Comparison of ENCODE assay signal across 23 cellular contexts in the genomic region with DNA sequence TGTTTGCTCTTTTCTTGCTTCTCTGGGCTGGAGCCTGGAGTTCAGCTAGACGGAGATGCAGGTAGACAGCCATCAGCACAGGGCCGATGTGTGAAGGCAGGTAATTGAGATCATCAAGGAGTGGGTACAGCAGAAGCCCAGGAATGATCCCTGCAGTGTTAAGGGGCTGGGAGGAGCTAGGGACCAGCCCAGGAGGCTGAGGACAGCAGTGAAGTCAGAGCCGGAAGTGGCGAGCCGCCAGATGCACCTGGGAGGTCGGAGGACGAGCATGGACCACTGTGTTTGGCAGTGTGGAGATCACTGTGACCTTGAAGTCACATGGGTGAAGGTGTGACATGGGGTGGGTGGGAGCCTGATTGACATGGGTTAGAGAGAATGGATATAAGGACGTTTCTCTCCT.
"Had no signal": no experiment of that assay in that cellular context is flagged by ENCODE, and none has a peak within 500 bp of the region (broad histone marks: within the 10 kb centered on the region; RNA-seq: fewer than 3 reads in every experiment).

No MANE protein-coding gene starts in this region.

- H3K4me3 ChIP-seq: adrenal gland, ascending aorta, coronary artery, esophagus muscularis mucosa, hepatocyte, left lung, right lobe of liver, skin epidermis, transverse colon, vagina had no signal

- H3K4me3 Mint-ChIP-seq: activated naive CD4-positive, alpha-beta T cell treated with anti-CD3 and anti-CD28 coated beads, Interleukin-2, amount 10 ng/mL, durations not matched to agents 7 days and 5 days; immature natural killer cell; mesothelial cell of epicardium; natural killer cell treated with Interleukin-12 subunit alpha and Interleukin-12 subunit beta and Interleukin-15 and Interleukin-18, amount 100 ng/mL, for 72 hours had no signal

- H3K27ac ChIP-seq: adrenal gland, ascending aorta, brain microvascular endothelial cell, coronary artery, esophagus muscularis mucosa, hepatocyte, left lung, parathyroid adenoma, right lobe of liver, skin epidermis, transverse colon, vagina, WERI-Rb-1 had no signal

- H3K27me3 ChIP-seq: adrenal gland, ascending aorta, brain microvascular endothelial cell, esophagus muscularis mucosa, hepatocyte, left lung, right lobe of liver, transverse colon, vagina had no signal

- H3K36me3 Mint-ChIP-seq: natural killer cell treated with Interleukin-12 subunit alpha and Interleukin-12 subunit beta and Interleukin-15 and Interleukin-18, amount 100 ng/mL, for 72 hours had no signal

- H3K27ac Mint-ChIP-seq: activated naive CD4-positive, alpha-beta T cell treated with anti-CD3 and anti-CD28 coated beads, Interleukin-2, amount 10 ng/mL, durations not matched to agents 7 days and 5 days; mesothelial cell of epicardium had no signal

- H3K36me3 ChIP-seq: adrenal gland, brain microvascular endothelial cell, transverse colon had no signal

- ATAC-seq: left lung, right lobe of liver had no signal

- H3K9me3 Mint-ChIP-seq: activated naive CD4-positive, alpha-beta T cell treated with anti-CD3 and anti-CD28 coated beads, Interleukin-2, amount 10 ng/mL, durations not matched to agents 7 days and 5 days; immature natural killer cell; mesothelial cell of epicardium; natural killer cell treated with Interleukin-12 subunit alpha and Interleukin-12 subunit beta and Interleukin-15 and Interleukin-18, amount 100 ng/mL, for 72 hours had no signal

- DNase-seq: activated effector memory CD4-positive, alpha-beta T cell treated with Interleukin-2 at 50 U/mL for 16 hours; activated naive CD4-positive, alpha-beta T cell treated with anti-CD3 and anti-CD28 coated beads, Interleukin-2, amount 10 ng/mL, durations not matched to agents 7 days and 5 days; activated T-cell treated with anti-CD3 and anti-CD28 coated beads, Interleukin-2, amount 50 U/mL, for 1 hour; brain microvascular endothelial cell; central memory CD4-positive, alpha-beta T cell; glutamatergic neuron; immature natural killer cell; kidney glomerular epithelial cell; left lung; right lobe of liver; stimulated activated CD4-positive, alpha-beta T cell treated with anti-CD3 and anti-CD28 coated beads, Interleukin-1b, Interleukin-23, amount 100 ng/mL, for 48 hours; transverse colon; WERI-Rb-1 had no signal

- H3K27me3 Mint-ChIP-seq: activated naive CD4-positive, alpha-beta T cell treated with anti-CD3 and anti-CD28 coated beads, Interleukin-2, amount 10 ng/mL, durations not matched to agents 7 days and 5 days; natural killer cell treated with Interleukin-12 subunit alpha and Interleukin-12 subunit beta and Interleukin-15 and Interleukin-18, amount 100 ng/mL, for 72 hours had no signal

- H3K9me3 ChIP-seq: adrenal gland, ascending aorta, esophagus muscularis mucosa, left lung, right lobe of liver, transverse colon, vagina had no signal
